18 cellular contexts compared by ENCODE assay signal in the genomic region with DNA sequence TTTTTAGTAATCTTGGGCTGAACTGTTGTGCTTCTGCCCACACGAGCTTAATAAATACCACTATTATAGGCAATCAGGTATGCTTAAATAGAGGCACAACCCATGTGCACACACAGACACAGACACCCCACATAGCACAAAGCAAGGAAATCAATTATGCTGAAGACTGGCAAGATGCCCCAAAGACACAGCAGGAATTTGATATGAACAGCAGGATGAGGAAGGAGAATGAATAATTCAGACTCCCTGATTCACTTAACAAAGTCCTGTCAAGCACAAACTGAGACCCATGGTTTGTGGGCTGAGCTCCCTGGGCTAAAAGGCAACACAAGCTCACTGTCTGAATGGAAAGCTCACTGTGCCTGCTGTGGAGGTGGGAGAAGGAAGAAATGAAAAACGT. TPM values are rescaled to one million over a fixed set of nuclear protein-coding genes. Genes with fewer than 3 reads are reported as not detected.
DNase-seq lines count a peak whose midpoint lies in the region; ATAC-seq, FAIRE-seq and TF ChIP-seq lines count a peak whose summit lies in the region.
"Had no signal": no experiment of that assay in that cellular context is flagged by ENCODE, and none has a peak within 500 bp of the region (broad histone marks: within the 10 kb centered on the region; RNA-seq: fewer than 3 reads in every experiment).

No MANE protein-coding gene starts in this region.

- H3K4me1 Mint-ChIP-seq in astrocyte (ENCODE audit: low read depth, unreplicated experiment), result peaks cover 27% of the 10 kb centered on the region
- peaks cover 5% of the 10 kb centered on the region for H3K4me1 Mint-ChIP-seq in activated T-cell treated with anti-CD3 and anti-CD28 coated beads, Interleukin-2, amount 50 U/mL, for 72 hours (ENCODE audit: low read depth)
- H3K4me1 Mint-ChIP-seq: activated CD4-positive, alpha-beta T cell treated with anti-CD3 and anti-CD28 coated beads, Interleukin-2, amount 10 ng/mL, durations not matched to agents 24 days and 14 days; activated naive CD4-positive, alpha-beta T cell treated with anti-CD3 and anti-CD28 coated beads, Interleukin-2, amount 50 U/mL, for 24 hours had no signal

- no peak overlapping the region for H2AFZ ChIP-seq in astrocyte (ENCODE audit: low read depth, low read length)

- H3K9me3 Mint-ChIP-seq in astrocyte (ENCODE audit: unreplicated experiment), result no peaks in the 10 kb centered on the region
- H3K9me3 Mint-ChIP-seq in activated T-cell treated with anti-CD3 and anti-CD28 coated beads, Interleukin-2, amount 50 U/mL, for 72 hours, result no peaks in the 10 kb centered on the region
- H3K9me3 Mint-ChIP-seq: activated CD4-positive, alpha-beta T cell treated with anti-CD3 and anti-CD28 coated beads, Interleukin-2, amount 10 ng/mL, durations not matched to agents 24 days and 14 days; activated naive CD4-positive, alpha-beta T cell treated with anti-CD3 and anti-CD28 coated beads, Interleukin-2, amount 50 U/mL, for 24 hours had no signal

- FAIRE-seq in H54 (lab: Jason Lieb, UNC) (peak; percentile 61), astrocyte (lab: Jason Lieb, UNC) (peak; percentile 70)
- FAIRE-seq: colon had no signal

- TF ChIP-seq CTCF in astrocyte (IDR thresholded peaks at IDR 0.05; ENCODE audit: insufficient read depth, low read depth, low read length) (no peak), fibroblast of the aortic adventitia (IDR thresholded peaks at IDR 0.05; ENCODE audit: insufficient read depth, low read length) (no peak)

- peaks cover 5% of the 10 kb centered on the region for H3K36me3 Mint-ChIP-seq in astrocyte (ENCODE audit: low read depth, unreplicated experiment)
- H3K36me3 Mint-ChIP-seq in activated T-cell treated with anti-CD3 and anti-CD28 coated beads, Interleukin-2, amount 50 U/mL, for 72 hours (ENCODE audit: insufficient read depth in 2 of 2), result no peaks in the 10 kb centered on the region
- H3K36me3 Mint-ChIP-seq: activated naive CD4-positive, alpha-beta T cell treated with anti-CD3 and anti-CD28 coated beads, Interleukin-2, amount 50 U/mL, for 24 hours had no signal

- no peak for TF ChIP-seq POLR2A in H54 (IDR thresholded peaks at IDR 0.05; ENCODE audit: low read depth, low read length)

- peaks cover 6% of the 10 kb centered on the region for H3K4me1 ChIP-seq in astrocyte (ENCODE audit: insufficient read depth, low read length)

- H3K9ac ChIP-seq in astrocyte (ENCODE audit: low read length), result no peak overlapping the region

- no peaks in the 10 kb centered on the region for H3K27me3 ChIP-seq in astrocyte (ENCODE audit: insufficient read depth, low read length)
- H3K27me3 ChIP-seq in H7 (ENCODE audit: control insufficient read depth, insufficient read depth, low read length), result no peaks in the 10 kb centered on the region
- H3K27me3 ChIP-seq: BE2C had no signal

- no peak overlapping the region for H3K27ac Mint-ChIP-seq in astrocyte (ENCODE audit: unreplicated experiment)
- H3K27ac Mint-ChIP-seq in activated T-cell treated with anti-CD3 and anti-CD28 coated beads, Interleukin-2, amount 50 U/mL, for 72 hours, result no peak overlapping the region
- H3K27ac Mint-ChIP-seq: activated CD4-positive, alpha-beta T cell treated with anti-CD3 and anti-CD28 coated beads, Interleukin-2, amount 10 ng/mL, durations not matched to agents 24 days and 14 days; activated naive CD4-positive, alpha-beta T cell treated with anti-CD3 and anti-CD28 coated beads, Interleukin-2, amount 50 U/mL, for 24 hours had no signal

- no peak overlapping the region for H3K4me3 Mint-ChIP-seq in astrocyte (ENCODE audit: unreplicated experiment)
- H3K4me3 Mint-ChIP-seq in activated T-cell treated with anti-CD3 and anti-CD28 coated beads, Interleukin-2, amount 50 U/mL, for 72 hours, result no peak overlapping the region
- H3K4me3 Mint-ChIP-seq: activated CD4-positive, alpha-beta T cell treated with anti-CD3 and anti-CD28 coated beads, Interleukin-2, amount 10 ng/mL, durations not matched to agents 24 days and 14 days; activated naive CD4-positive, alpha-beta T cell treated with anti-CD3 and anti-CD28 coated beads, Interleukin-2, amount 50 U/mL, for 24 hours had no signal

- no peak overlapping the region for H3K27ac ChIP-seq in astrocyte (ENCODE audit: low read depth, low read length)
- H3K27ac ChIP-seq: HL-60 had no signal

- no peaks in the 10 kb centered on the region for H3K9me3 ChIP-seq in astrocyte (ENCODE audit: insufficient read depth, low read depth, low read length)
- H3K9me3 ChIP-seq: BE2C had no signal

- peaks cover 79% of the 10 kb centered on the region for H3K79me2 ChIP-seq in astrocyte (ENCODE audit: insufficient read depth, low read length)

- H4K20me1 ChIP-seq in astrocyte (ENCODE audit: insufficient read depth, low read length), result peaks cover 60% of the 10 kb centered on the region

- no peak for DNase-seq in H54 (ENCODE audit: insufficient read length, low spot score)
- peak; percentile 70 for DNase-seq in astrocyte (ENCODE audit: low read depth)
- peak; percentile 61 for DNase-seq in fibroblast of the aortic adventitia (ENCODE audit: low read depth)
- DNase-seq in renal cortical epithelial cell (ENCODE audit: low read depth), result peak; percentile 11
- DNase-seq in activated T-cell treated with anti-CD3 and anti-CD28 coated beads, Interleukin-2, amount 50 U/mL, for 72 hours, result no peak
- no peak for DNase-seq in glomerular visceral epithelial cell (ENCODE audit: extremely low spot score)
- DNase-seq in H7, result no peak
- DNase-seq: activated CD4-positive, alpha-beta T cell treated with anti-CD3 and anti-CD28 coated beads, Interleukin-2, amount 10 ng/mL, durations not matched to agents 24 days and 14 days; BE2C; KG1; NCI-H1436 treated with DMSO at 0.1 percent for 48 hours; SIG-M5; stimulated activated CD4-positive, alpha-beta T cell treated with anti-CD3 and anti-CD28 coated beads, Interleukin-1b, Interleukin-23, amount 100 ng/mL, for 48 hours; T-helper 9 cell had no signal

- peak overlapping the region; percentile 23 for H3K4me2 ChIP-seq in astrocyte (ENCODE audit: low read length)

- H3K4me3 ChIP-seq in astrocyte (ENCODE audit: insufficient read depth, low read depth, low read length) (no peak overlapping the region), fibroblast of the aortic adventitia (ENCODE audit: low read depth, low read length) (no peak overlapping the region), H7 (ENCODE audit: insufficient read depth, low read depth, low read length) (no peak overlapping the region)

- H3K36me3 ChIP-seq in astrocyte (ENCODE audit: insufficient read depth, low read length) (no peaks in the 10 kb centered on the region), H7 (replicated peaks; ENCODE audit: control insufficient read depth, insufficient read depth, low read length) (no peaks in the 10 kb centered on the region)

- H3K27me3 Mint-ChIP-seq in astrocyte (ENCODE audit: low read depth, unreplicated experiment), result no peaks in the 10 kb centered on the region
- H3K27me3 Mint-ChIP-seq in activated T-cell treated with anti-CD3 and anti-CD28 coated beads, Interleukin-2, amount 50 U/mL, for 72 hours (ENCODE audit: low read depth), result peaks cover 9% of the 10 kb centered on the region

- no peak for ATAC-seq in activated T-cell treated with anti-CD3 and anti-CD28 coated beads, Interleukin-2, amount 50 U/mL, for 72 hours (replicated peaks in 1 of 2)
- no peak for ATAC-seq in GM21717 (IDR thresholded peaks at IDR 0.05; ENCODE audit: unreplicated experiment)

RNA-seq across cellular contexts. Expression of a gene that starts 42.5 kb away (rescaled TPM):
- 169 and 177 TPM in 2 replicates for total RNA-seq in astrocyte
- total RNA-seq in fibroblast of the aortic adventitia (ENCODE audit: low replicate concordance), result 85.8 and 187 TPM in 2 replicates
- 72.8 and 125 TPM in 2 replicates for total RNA-seq in renal cortical epithelial cell
- 1 to 10 TPM; 2.3 to 4.4 TPM for total RNA-seq in activated T-cell treated with anti-CD3 and anti-CD28 coated beads, Interleukin-2, amount 50 U/mL, for 72 hours
- total RNA-seq in H7 (2014; rRNA removed; shearing (Covaris generic)), result 77.7 and 87.2 TPM in 2 replicates

Comparison
In these comparisons a context has a peak if more than half of its experiments do, and no peak if none do; other contexts are left out.
1. DNase-seq: peak in astrocyte (single experiment), fibroblast of the aortic adventitia (single experiment) and renal cortical epithelial cell (single experiment); none in H54 (single experiment), activated T-cell treated with anti-CD3 and anti-CD28 coated beads, Interleukin-2, amount 50 U/mL, for 72 hours (0 of 2), glomerular visceral epithelial cell (single experiment) and H7 (single experiment).
2. RNA of a gene that starts 42.5 kb away (total RNA-seq): 85.8 to 187 TPM in fibroblast of the aortic adventitia, 169 to 177 TPM in astrocyte, 72.8 to 125 TPM in renal cortical epithelial cell and 77.7 to 87.2 TPM in H7; 2.3 to 4.4 TPM in activated T-cell treated with anti-CD3 and anti-CD28 coated beads, Interleukin-2, amount 50 U/mL, for 72 hours; every median in the first group is over 10 times any median in the second.